8 cellular contexts compared by ENCODE assay signal in the genomic region with DNA sequence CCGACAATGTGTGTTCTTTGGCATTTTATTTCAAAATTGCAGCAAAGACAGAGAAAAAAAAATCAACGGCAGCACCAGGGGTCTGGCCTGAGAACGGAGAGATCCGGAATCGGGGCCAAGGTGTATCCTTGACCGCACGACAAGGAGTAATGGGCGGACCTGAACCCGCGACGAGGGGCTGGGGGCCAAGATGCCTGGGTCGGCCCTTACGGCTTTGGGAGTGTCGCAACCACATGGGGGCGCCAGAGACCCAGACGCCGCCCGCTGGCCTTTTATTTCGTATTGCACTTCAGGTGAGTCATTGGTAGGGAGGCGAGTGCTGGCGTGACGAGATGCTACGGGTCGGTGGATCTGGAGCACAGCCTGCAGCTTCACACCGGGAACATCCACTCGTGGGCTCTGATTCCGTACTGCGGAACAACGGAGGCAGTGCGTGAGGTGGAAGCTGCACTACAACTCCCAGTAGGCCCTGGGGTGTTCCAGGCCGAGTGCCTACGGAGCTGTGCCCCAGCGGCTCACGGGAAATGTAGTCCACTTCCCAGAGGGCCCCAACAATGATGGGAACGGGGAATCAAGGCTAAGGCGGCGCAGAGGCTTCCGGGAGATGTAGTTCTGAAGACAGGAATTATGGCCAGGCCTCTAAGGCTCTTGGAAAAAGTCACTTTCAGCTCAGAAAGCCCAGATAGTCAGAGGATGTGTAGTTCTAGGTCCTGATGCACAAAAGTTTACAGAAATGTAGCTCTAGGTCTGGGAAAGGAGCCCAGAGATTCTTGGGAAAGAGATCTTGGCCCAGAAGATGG. TPM values are rescaled to one million over a fixed set of nuclear protein-coding genes. Genes with fewer than 3 reads are reported as not detected.
DNase-seq lines count a peak whose midpoint lies in the region; ATAC-seq and TF ChIP-seq lines count a peak whose summit lies in the region.

No MANE protein-coding gene starts in this region.

- ATAC-seq in GM21737 (IDR thresholded peaks at IDR 0.05; ENCODE audit: unreplicated experiment) = peak; percentile 78
- peak; percentile 99 for ATAC-seq in activated T-helper 17 cell treated with anti-CD3 and anti-CD28 coated beads, Interleukin-2, amount 50 U/mL, for 72 hours (replicated peaks)
- ATAC-seq in naive thymus-derived CD8-positive, alpha-beta T cell = peak; percentile 98
- peak; percentile 97 for ATAC-seq in stimulated activated memory B cell treated with anti-CD40 and anti-IgM and Interleukin-4, amounts not matched to agents 10 μg/mL and 1 μg/mL and 100 μg/mL, for 72 hours

- peak overlapping the region; percentile 84 for H3K4me3 Mint-ChIP-seq in activated T-helper 17 cell treated with anti-CD3 and anti-CD28 coated beads, Interleukin-2, amount 50 U/mL, for 72 hours
- peak overlapping the region; percentile 83 to 98 (median 95) for H3K4me3 Mint-ChIP-seq in naive thymus-derived CD8-positive, alpha-beta T cell
- H3K4me3 Mint-ChIP-seq in stimulated activated memory B cell treated with anti-CD40 and anti-IgM and Interleukin-4, amounts not matched to agents 10 μg/mL and 1 μg/mL and 100 μg/mL, for 72 hours = peak overlapping the region; percentile 93

- peak overlapping the region; percentile 59 for H3K4me3 ChIP-seq in fibroblast of mammary gland (ENCODE audit: control insufficient read depth, low read depth, low read length)

- peak; percentile 65 for TF ChIP-seq CTCF in fibroblast of mammary gland (conservative IDR thresholded peaks at IDR 0.05; ENCODE audit: control insufficient read depth, insufficient read depth, low read depth, low read length)

- POLR2A ChIA-PET in naive thymus-derived CD8-positive, alpha-beta T cell (lab: Charles Lee) = interaction anchor here (0.6 to 2.2 kb wide), 12 partner anchors 12 to 198 kb away, joined by 3 to 21 read pairs (median 4); partner anchors contain the start of genes BCAT2, CA11, DBP and FTL

- no peaks in the 10 kb centered on the region for H3K9me3 Mint-ChIP-seq in activated T-helper 17 cell treated with anti-CD3 and anti-CD28 coated beads, Interleukin-2, amount 50 U/mL, for 72 hours
- H3K9me3 Mint-ChIP-seq in naive thymus-derived CD8-positive, alpha-beta T cell = no peaks in the 10 kb centered on the region
- no peaks in the 10 kb centered on the region for H3K9me3 Mint-ChIP-seq in stimulated activated memory B cell treated with anti-CD40 and anti-IgM and Interleukin-4, amounts not matched to agents 10 μg/mL and 1 μg/mL and 100 μg/mL, for 72 hours

- H3K27ac Mint-ChIP-seq in activated T-helper 17 cell treated with anti-CD3 and anti-CD28 coated beads, Interleukin-2, amount 50 U/mL, for 72 hours = peak overlapping the region; percentile 94
- H3K27ac Mint-ChIP-seq in naive thymus-derived CD8-positive, alpha-beta T cell = peak overlapping the region; percentile 61 to 97 (median 93)
- peak overlapping the region; percentile 92 for H3K27ac Mint-ChIP-seq in stimulated activated memory B cell treated with anti-CD40 and anti-IgM and Interleukin-4, amounts not matched to agents 10 μg/mL and 1 μg/mL and 100 μg/mL, for 72 hours

- H3K4me1 Mint-ChIP-seq in activated T-helper 17 cell treated with anti-CD3 and anti-CD28 coated beads, Interleukin-2, amount 50 U/mL, for 72 hours = peaks cover 7% of the 10 kb centered on the region
- peaks cover 6 to 14% (median 7%) of the 10 kb centered on the region in 4 donors for H3K4me1 Mint-ChIP-seq in naive thymus-derived CD8-positive, alpha-beta T cell
- H3K4me1 Mint-ChIP-seq in stimulated activated memory B cell treated with anti-CD40 and anti-IgM and Interleukin-4, amounts not matched to agents 10 μg/mL and 1 μg/mL and 100 μg/mL, for 72 hours = peaks cover 20% of the 10 kb centered on the region

- DNase-seq in DMS153 (lab: John Stamatoyannopoulos, UW) (peak; percentile 91), Kasumi-1 (lab: John Stamatoyannopoulos, UW) (peak; percentile 89 to 94), RPMI8226 (peak; percentile 83), fibroblast of mammary gland (ENCODE audit: low read depth) (peak; percentile 90)
- DNase-seq in naive thymus-derived CD8-positive, alpha-beta T cell = peak; percentile 76 to 91 (median 78)

- H3K27me3 Mint-ChIP-seq in activated T-helper 17 cell treated with anti-CD3 and anti-CD28 coated beads, Interleukin-2, amount 50 U/mL, for 72 hours = no peaks in the 10 kb centered on the region
- no peaks in the 10 kb centered on the region for H3K27me3 Mint-ChIP-seq in naive thymus-derived CD8-positive, alpha-beta T cell
- no peaks in the 10 kb centered on the region for H3K27me3 Mint-ChIP-seq in stimulated activated memory B cell treated with anti-CD40 and anti-IgM and Interleukin-4, amounts not matched to agents 10 μg/mL and 1 μg/mL and 100 μg/mL, for 72 hours

- H3K36me3 Mint-ChIP-seq in activated T-helper 17 cell treated with anti-CD3 and anti-CD28 coated beads, Interleukin-2, amount 50 U/mL, for 72 hours (ENCODE audit: low read depth) = no peaks in the 10 kb centered on the region
- H3K36me3 Mint-ChIP-seq in naive thymus-derived CD8-positive, alpha-beta T cell = peaks cover 0 to 3% (median 0%) of the 10 kb centered on the region in 3 donors
- no peaks in the 10 kb centered on the region for H3K36me3 Mint-ChIP-seq in stimulated activated memory B cell treated with anti-CD40 and anti-IgM and Interleukin-4, amounts not matched to agents 10 μg/mL and 1 μg/mL and 100 μg/mL, for 72 hours

RNA-seq across cellular contexts. Expression of gene BCAT2, which starts 15.6 kb away (rescaled TPM):
- 10 to 100 TPM; 39.7 to 54.3 TPM for total RNA-seq in activated T-helper 17 cell treated with anti-CD3 and anti-CD28 coated beads, Interleukin-2, amount 50 U/mL, for 72 hours
- 10 to 100 TPM; 24.3 to 27.2 TPM for total RNA-seq in naive thymus-derived CD8-positive, alpha-beta T cell
- polyA plus RNA-seq in naive thymus-derived CD8-positive, alpha-beta T cell = 10 to 100 TPM; 18.9 to 26.0 (median 21.9) TPM

RNA-seq across cellular contexts. Expression of gene FGF21, which starts 39.9 kb away (rescaled TPM):
- total RNA-seq in activated T-helper 17 cell treated with anti-CD3 and anti-CD28 coated beads, Interleukin-2, amount 50 U/mL, for 72 hours = not detected
- total RNA-seq in naive thymus-derived CD8-positive, alpha-beta T cell = not detected
- not detected for polyA plus RNA-seq in naive thymus-derived CD8-positive, alpha-beta T cell

RNA-seq across cellular contexts. Expression of gene HSD17B14, which starts 41.0 kb away (rescaled TPM):
- 1 to 10 TPM in 1 of 2 donors, not detected in 1; 1.6 TPM for total RNA-seq in activated T-helper 17 cell treated with anti-CD3 and anti-CD28 coated beads, Interleukin-2, amount 50 U/mL, for 72 hours
- 1 to 10 TPM in 1 of 2 experiments, under 1 TPM in 1; 0.62 to 1.1 TPM for total RNA-seq in naive thymus-derived CD8-positive, alpha-beta T cell
- 1 to 10 TPM in 1 of 3 donors, under 1 TPM in 1, not detected in 1; 0.83 to 1.7 TPM for polyA plus RNA-seq in naive thymus-derived CD8-positive, alpha-beta T cell

RNA-seq across cellular contexts. Expression of gene FUT1, which starts 42.8 kb away (rescaled TPM):
- total RNA-seq in activated T-helper 17 cell treated with anti-CD3 and anti-CD28 coated beads, Interleukin-2, amount 50 U/mL, for 72 hours = under 1 TPM; 0.30 to 0.40 TPM
- not detected for total RNA-seq in naive thymus-derived CD8-positive, alpha-beta T cell
- not detected for polyA plus RNA-seq in naive thymus-derived CD8-positive, alpha-beta T cell

RNA-seq across cellular contexts. Expression of gene IZUMO1, which starts 48.5 kb away (rescaled TPM):
- not detected for total RNA-seq in activated T-helper 17 cell treated with anti-CD3 and anti-CD28 coated beads, Interleukin-2, amount 50 U/mL, for 72 hours
- not detected for total RNA-seq in naive thymus-derived CD8-positive, alpha-beta T cell
- not detected for polyA plus RNA-seq in naive thymus-derived CD8-positive, alpha-beta T cell

Comparison
In these comparisons a context has a peak if more than half of its experiments do, and no peak if none do; other contexts are left out.
1. Peak in every context shown above with its lines: DNase-seq, ATAC-seq and H3K4me3 ChIP-seq.